25 cellular contexts compared by ENCODE assay signal in the genomic region with DNA sequence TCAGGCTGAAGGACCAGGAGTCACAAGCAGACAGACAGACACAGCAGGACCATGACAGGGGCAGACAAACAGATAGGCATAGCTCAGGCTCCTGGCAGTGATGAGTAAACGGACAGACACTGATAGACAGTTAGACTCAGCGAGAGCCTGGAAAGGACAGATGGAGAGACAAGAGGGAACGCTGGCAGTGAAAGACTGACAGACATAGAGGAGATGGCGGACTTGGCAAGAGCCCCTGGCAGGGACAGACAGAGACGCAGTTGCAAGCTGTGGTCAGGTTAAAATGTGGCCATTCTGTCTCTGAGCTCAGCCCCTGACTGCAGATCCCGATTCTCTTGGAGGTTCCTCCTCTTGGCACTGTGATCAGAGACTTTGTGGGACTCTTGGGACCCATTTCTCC. TPM values are rescaled to one million over a fixed set of nuclear protein-coding genes. Genes with fewer than 3 reads are reported as not detected.
DNase-seq lines count a peak whose midpoint lies in the region; FAIRE-seq and TF ChIP-seq lines count a peak whose summit lies in the region.
"Had no signal": no experiment of that assay in that cellular context is flagged by ENCODE, and none has a peak within 500 bp of the region (broad histone marks: within the 10 kb centered on the region; RNA-seq: fewer than 3 reads in every experiment).

No MANE protein-coding gene starts in this region.

- no peaks in the 10 kb centered on the region for H4K20me1 ChIP-seq in astrocyte (ENCODE audit: insufficient read depth, low read length)

- peaks cover 26% of the 10 kb centered on the region for H3K4me1 ChIP-seq in astrocyte (ENCODE audit: insufficient read depth, low read length)
- H3K4me1 ChIP-seq: Caco-2 had no signal

- no peak overlapping the region for H3K4me2 ChIP-seq in astrocyte (ENCODE audit: low read length)

- intact Hi-C loops in activated CD4-positive, alpha-beta T cell treated with anti-CD3 and anti-CD28 coated beads, Interleukin-2, amount 10 ng/mL, durations not matched to agents 24 days and 14 days (cut with micrococcal nuclease): no loop called here
- intact Hi-C loops in posterior vena cava (cut with DNase I): no loop called here

- H3K27ac ChIP-seq in astrocyte (ENCODE audit: low read depth, low read length): no peak overlapping the region

- H3K4me3 ChIP-seq in astrocyte (ENCODE audit: insufficient read depth, low read depth, low read length): no peak overlapping the region
- H3K4me3 ChIP-seq: heart left ventricle, MG63 had no signal

- no peaks in the 10 kb centered on the region for H3K36me3 ChIP-seq in astrocyte (ENCODE audit: insufficient read depth, low read length)
- H3K36me3 ChIP-seq: heart left ventricle, MG63 had no signal

- FAIRE-seq in astrocyte (lab: Jason Lieb, UNC): no peak
- FAIRE-seq: H54 had no signal

- no peak for DNase-seq in activated CD4-positive, alpha-beta T cell treated with anti-CD3 and anti-CD28 coated beads, Interleukin-2, amount 10 ng/mL, durations not matched to agents 24 days and 14 days
- DNase-seq in activated CD4-positive, alpha-beta T cell treated with anti-CD3 and anti-CD28 coated beads for 1 hour: no peak
- peak; percentile 80 for DNase-seq in G401 (ENCODE audit: low spot score)
- DNase-seq in astrocyte (ENCODE audit: low read depth): no peak
- peak; percentile 67 for DNase-seq in posterior vena cava (ENCODE audit: low spot score)
- no peak for DNase-seq in T1000 (lab: John Stamatoyannopoulos, UW)
- DNase-seq in NCI-H187 (lab: John Stamatoyannopoulos, UW): no peak
- DNase-seq in nephron progenitor cell: no peak
- DNase-seq: 8988T; activated CD4-positive, alpha-beta T cell treated with anti-CD3 and anti-CD28 coated beads, Interleukin-2, amount 50 U/mL, for 48 hours; activated naive CD4-positive, alpha-beta T cell treated with Interleukin-2 at 50 U/mL for 16 hours; Caco-2; MG63; NCI-H1417; NCI-H524 treated with DMSO at 0.1 percent for 48 hours; RPMI8226; T-helper 9 cell had no signal

- peak overlapping the region; percentile 71 for H3K27ac Mint-ChIP-seq in activated CD4-positive, alpha-beta T cell treated with anti-CD3 and anti-CD28 coated beads, Interleukin-2, amount 10 ng/mL, durations not matched to agents 24 days and 14 days
- H3K27ac Mint-ChIP-seq in astrocyte (ENCODE audit: unreplicated experiment): no peak overlapping the region
- H3K27ac Mint-ChIP-seq in nephron progenitor cell: no peak overlapping the region
- H3K27ac Mint-ChIP-seq: B cell, progenitor cell of endocrine pancreas, WTC11 had no signal

- H3K27me3 Mint-ChIP-seq in activated CD4-positive, alpha-beta T cell treated with anti-CD3 and anti-CD28 coated beads, Interleukin-2, amount 10 ng/mL, durations not matched to agents 24 days and 14 days: no peaks in the 10 kb centered on the region
- H3K27me3 Mint-ChIP-seq in astrocyte (ENCODE audit: low read depth, unreplicated experiment): peaks cover 2% of the 10 kb centered on the region
- H3K27me3 Mint-ChIP-seq in nephron progenitor cell (ENCODE audit: low read depth, poor library complexity): peaks cover 9% of the 10 kb centered on the region
- H3K27me3 Mint-ChIP-seq: B cell had no signal

- peaks cover 20% of the 10 kb centered on the region for H3K9me3 Mint-ChIP-seq in activated CD4-positive, alpha-beta T cell treated with anti-CD3 and anti-CD28 coated beads, Interleukin-2, amount 10 ng/mL, durations not matched to agents 24 days and 14 days
- no peaks in the 10 kb centered on the region for H3K9me3 Mint-ChIP-seq in astrocyte (ENCODE audit: unreplicated experiment)
- no peaks in the 10 kb centered on the region for H3K9me3 Mint-ChIP-seq in nephron progenitor cell
- H3K9me3 Mint-ChIP-seq: WTC11 had no signal

- H3K4me3 Mint-ChIP-seq in activated CD4-positive, alpha-beta T cell treated with anti-CD3 and anti-CD28 coated beads, Interleukin-2, amount 10 ng/mL, durations not matched to agents 24 days and 14 days: no peak overlapping the region
- H3K4me3 Mint-ChIP-seq in astrocyte (ENCODE audit: unreplicated experiment) (no peak overlapping the region), nephron progenitor cell (no peak overlapping the region)
- H3K4me3 Mint-ChIP-seq: B cell, WTC11 had no signal

- H2AFZ ChIP-seq in astrocyte (ENCODE audit: low read depth, low read length): no peak overlapping the region

- peaks cover 8% of the 10 kb centered on the region for H3K36me3 Mint-ChIP-seq in activated CD4-positive, alpha-beta T cell treated with anti-CD3 and anti-CD28 coated beads, Interleukin-2, amount 10 ng/mL, durations not matched to agents 24 days and 14 days (ENCODE audit: low read depth)
- H3K36me3 Mint-ChIP-seq in astrocyte (ENCODE audit: low read depth, unreplicated experiment): no peaks in the 10 kb centered on the region
- no peaks in the 10 kb centered on the region for H3K36me3 Mint-ChIP-seq in nephron progenitor cell (ENCODE audit: low read depth)
- H3K36me3 Mint-ChIP-seq: WTC11 had no signal

- peak overlapping the region; percentile 39 for H3K9ac ChIP-seq in astrocyte (ENCODE audit: low read length)

- H3K9me3 ChIP-seq in astrocyte (ENCODE audit: insufficient read depth, low read depth, low read length): no peaks in the 10 kb centered on the region
- H3K9me3 ChIP-seq: Caco-2, heart left ventricle, MG63 had no signal

- in situ Hi-C loops in G401 (cut with HindIII; ENCODE audit: low sequenced_read_pairs): no loop called here

- TF ChIP-seq CTCF in astrocyte (IDR thresholded peaks at IDR 0.05; ENCODE audit: insufficient read depth, low read depth, low read length) (no peak), nephron progenitor cell (IDR thresholded peaks at IDR 0.05) (no peak)

- H3K27me3 ChIP-seq in astrocyte (ENCODE audit: insufficient read depth, low read length): no peaks in the 10 kb centered on the region
- H3K27me3 ChIP-seq: heart left ventricle, MG63 had no signal

- no peaks in the 10 kb centered on the region for H3K79me2 ChIP-seq in astrocyte (ENCODE audit: insufficient read depth, low read length)

- H3K4me1 Mint-ChIP-seq in activated CD4-positive, alpha-beta T cell treated with anti-CD3 and anti-CD28 coated beads, Interleukin-2, amount 10 ng/mL, durations not matched to agents 24 days and 14 days: peaks cover 60% of the 10 kb centered on the region
- H3K4me1 Mint-ChIP-seq in astrocyte (ENCODE audit: low read depth, unreplicated experiment): peaks cover 14% of the 10 kb centered on the region
- H3K4me1 Mint-ChIP-seq in nephron progenitor cell: peaks cover 5% of the 10 kb centered on the region
- H3K4me1 Mint-ChIP-seq: B cell, WTC11 had no signal

RNA-seq across cellular contexts. Expression of a gene that starts 13.6 kb away (rescaled TPM):
- total RNA-seq in activated CD4-positive, alpha-beta T cell treated with anti-CD3 and anti-CD28 coated beads, Interleukin-2, amount 10 ng/mL, durations not matched to agents 24 days and 14 days: 1,084 and 1,122 TPM in 2 replicates
- not detected in 2 replicates for total RNA-seq in G401 (2014; rRNA removed; shearing (Covaris generic))
- not detected in 2 replicates for total RNA-seq in astrocyte
- not detected for total RNA-seq in posterior vena cava
- total RNA-seq: B cell, Caco-2, cardiac septum, progenitor cell of endocrine pancreas, skeletal muscle tissue, WTC11 had no signal

RNA-seq across cellular contexts. Expression of a gene that starts 26.7 kb away (rescaled TPM):
- 67.7 and 71.3 TPM in 2 replicates for total RNA-seq in activated CD4-positive, alpha-beta T cell treated with anti-CD3 and anti-CD28 coated beads, Interleukin-2, amount 10 ng/mL, durations not matched to agents 24 days and 14 days
- total RNA-seq in G401 (2014; rRNA removed; shearing (Covaris generic)): not detected in 2 replicates
- not detected in 2 replicates for total RNA-seq in astrocyte
- total RNA-seq in posterior vena cava: not detected
- total RNA-seq: B cell, Caco-2, cardiac septum, dermis microvascular lymphatic vessel endothelial cell, heart left ventricle, progenitor cell of endocrine pancreas, skeletal muscle tissue, WTC11 had no signal

Comparison
In these comparisons a context has a peak if more than half of its experiments do, and no peak if none do; other contexts are left out.
1. DNase-seq: peak in G401 (single experiment) and posterior vena cava (single experiment); none in activated CD4-positive, alpha-beta T cell treated with anti-CD3 and anti-CD28 coated beads, Interleukin-2, amount 10 ng/mL, durations not matched to agents 24 days and 14 days (single experiment), activated CD4-positive, alpha-beta T cell treated with anti-CD3 and anti-CD28 coated beads for 1 hour (single experiment), astrocyte (single experiment), T1000 (single experiment), NCI-H187 (0 of 2) and nephron progenitor cell (single experiment).
2. RNA of a gene that starts 13.6 kb away (total RNA-seq): 1,084 to 1,122 TPM in activated CD4-positive, alpha-beta T cell treated with anti-CD3 and anti-CD28 coated beads, Interleukin-2, amount 10 ng/mL, durations not matched to agents 24 days and 14 days; not detected in astrocyte, not detected in G401 and not detected in posterior vena cava; every median in the first group is over 100 times any median in the second.
3. RNA of a gene that starts 26.7 kb away (total RNA-seq): 67.7 to 71.3 TPM in activated CD4-positive, alpha-beta T cell treated with anti-CD3 and anti-CD28 coated beads, Interleukin-2, amount 10 ng/mL, durations not matched to agents 24 days and 14 days; not detected in G401, not detected in astrocyte and not detected in posterior vena cava; every median in the first group is over 10 times any median in the second.